18 cellular contexts compared by ENCODE assay signal in genomic region chr17:79647456-79647915, GRCh38. TPM values are rescaled to one million over a fixed set of nuclear protein-coding genes. Genes with fewer than 3 reads are reported as not detected.
DNase-seq lines count a peak whose midpoint lies in the region; TF ChIP-seq lines count a peak whose summit lies in the region.
"Had no signal": no experiment of that assay in that cellular context is flagged by ENCODE, and none has a peak within 500 bp of the region (broad histone marks: within the 10 kb centered on the region; RNA-seq: fewer than 3 reads in every experiment).

No MANE protein-coding gene starts in this region.

- H3K9ac ChIP-seq in mesenchymal stem cell (ENCODE audit: low read length) = no peak overlapping the region

- no peaks in the 10 kb centered on the region for H3K36me3 ChIP-seq in esophagus muscularis mucosa
- H3K36me3 ChIP-seq in mesenchymal stem cell (ENCODE audit: control insufficient read depth in 1 of 2, insufficient read depth in 2 of 2, low read depth in 1 of 2, low read length in 2 of 2) = no peaks in the 10 kb centered on the region
- H3K36me3 ChIP-seq: MG63 had no signal

- H3K4me2 ChIP-seq in mesenchymal stem cell (ENCODE audit: low read length, poor library complexity, severe bottlenecking) = no peak overlapping the region
- H3K4me2 ChIP-seq: PC-9 had no signal

- no peak overlapping the region for H2BK15ac ChIP-seq in mesenchymal stem cell (ENCODE audit: low read depth, poor library complexity, severe bottlenecking)

- no peak overlapping the region for H3K4ac ChIP-seq in mesenchymal stem cell (ENCODE audit: low read depth in 1 of 2, low read length in 2 of 2)

- TF ChIP-seq POLR2A in esophagus muscularis mucosa (IDR thresholded peaks at IDR 0.05; ENCODE audit: low read depth) = no peak

- no peak overlapping the region for H3K14ac ChIP-seq in mesenchymal stem cell (ENCODE audit: low read length in 2 of 2)

- no peak overlapping the region for H2BK12ac ChIP-seq in mesenchymal stem cell (ENCODE audit: low read length in 2 of 2)

- no peak overlapping the region for H2BK120ac ChIP-seq in mesenchymal stem cell (ENCODE audit: low read depth, low read length)

- H3K18ac ChIP-seq in mesenchymal stem cell (ENCODE audit: low read depth in 1 of 2, low read length in 2 of 2) = no peak overlapping the region

- peak; percentile 54 for DNase-seq in activated effector memory CD4-positive, alpha-beta T cell treated with anti-CD3 and anti-CD28 coated beads, Interleukin-2, amount 50 U/mL, for 16 hours
- DNase-seq in activated effector memory CD4-positive, alpha-beta T cell treated with Interleukin-2 at 50 U/mL for 16 hours = no peak
- DNase-seq in esophagus muscularis mucosa (ENCODE audit: extremely low spot score) (peak; percentile 74), posterior vena cava (ENCODE audit: low spot score) (peak; percentile 73), ureter (ENCODE audit: low spot score) (peak; percentile 30), mesenchymal stem cell (no peak), globus pallidus (ENCODE audit: low spot score) (no peak)
- no peak for DNase-seq in stimulated activated naive CD4-positive, alpha-beta T cell (lab: John Stamatoyannopoulos, UW)
- DNase-seq: AML-193; CD4-positive, alpha-beta T cell; DMS79 treated with DMSO at 0.1 percent for 48 hours; MG63; NCI-H1105; NCI-H187; NCI-H446 treated with DMSO at 0.1 percent for 48 hours; NCI-H774; PC-9 had no signal

- TF ChIP-seq CTCF in esophagus muscularis mucosa (IDR thresholded peaks at IDR 0.05) = no peak

- H2AK5ac ChIP-seq in mesenchymal stem cell (ENCODE audit: low read length, severe bottlenecking) = no peak overlapping the region

- H2AFZ ChIP-seq in mesenchymal stem cell (ENCODE audit: low read depth, low read length) = no peak overlapping the region
- H2AFZ ChIP-seq: PC-9 had no signal

- H3K9me3 ChIP-seq in esophagus muscularis mucosa (no peaks in the 10 kb centered on the region), mesenchymal stem cell (ENCODE audit: control insufficient read depth, low read length) (no peaks in the 10 kb centered on the region)

- intact Hi-C loops in esophagus muscularis mucosa (cut with DNase I) (no loop called here), posterior vena cava (cut with DNase I) (no loop called here)

- WGBS in esophagus muscularis mucosa = 86% methylated on average over 7 of the region's 7 CpGs
- whole genome bisulfite sequencing in mesenchymal stem cell = 83% methylated on average over 6 of the region's 7 CpGs

- H4K8ac ChIP-seq in mesenchymal stem cell (ENCODE audit: low read length) = no peak overlapping the region

- H2BK5ac ChIP-seq in mesenchymal stem cell (ENCODE audit: low read depth, low read length, poor library complexity, severe bottlenecking) = no peak overlapping the region

- H3K27me3 ChIP-seq in esophagus muscularis mucosa = peaks cover 0 to 35% (median 0%) of the 10 kb centered on the region in 4 donors
- peaks cover 9 to 19% of the 10 kb centered on the region in 2 experiments for H3K27me3 ChIP-seq in mesenchymal stem cell (ENCODE audit: control insufficient read depth in 1 of 2, insufficient read depth in 1 of 2, low read length in 2 of 2)

- H3K4me3 ChIP-seq in esophagus muscularis mucosa (no peak overlapping the region), mesenchymal stem cell (ENCODE audit: insufficient read depth in 1 of 2, low read depth in 1 of 2, low read length in 2 of 2) (no peak overlapping the region)
- H3K4me3 ChIP-seq: MG63, PC-9 had no signal

- H3K79me1 ChIP-seq in mesenchymal stem cell (replicated peaks; ENCODE audit: low read length, poor library complexity, severe bottlenecking) = no peaks in the 10 kb centered on the region

- H3K4me1 ChIP-seq in esophagus muscularis mucosa (peaks cover 0 to 16% (median 5%) of the 10 kb centered on the region in 4 donors), mesenchymal stem cell (ENCODE audit: control insufficient read depth, insufficient read depth, low read depth, low read length) (no peaks in the 10 kb centered on the region)

- no peak for TF ChIP-seq EP300 in esophagus muscularis mucosa (IDR thresholded peaks at IDR 0.05)

- H3K27ac ChIP-seq in esophagus muscularis mucosa (replicated peaks in 1 of 4) = no peak overlapping the region
- H3K27ac ChIP-seq in mesenchymal stem cell (ENCODE audit: low read length, poor library complexity, severe bottlenecking) = no peak overlapping the region
- H3K27ac ChIP-seq: PC-9 had no signal

- no peak overlapping the region for H4K91ac ChIP-seq in mesenchymal stem cell (ENCODE audit: low read length)

- no peak overlapping the region for H3K23ac ChIP-seq in mesenchymal stem cell (ENCODE audit: low read length in 2 of 2)

RNA-seq across cellular contexts. Expression of gene RBFOX3, which starts 36.6 kb away (rescaled TPM):
- 10 to 100 TPM in 3 of 4 donors, 1 to 10 TPM in 1; 3.4 to 43.8 (median 17.2) TPM for total RNA-seq in esophagus muscularis mucosa
- total RNA-seq in posterior vena cava = 10 to 100 TPM in 1 of 2 donors, 1 to 10 TPM in 1; 7.1 to 21.6 TPM
- 2.4 TPM for total RNA-seq in ureter
- not detected for polyA plus RNA-seq in mesenchymal stem cell (2013, experiment 1 of 2)
- polyA plus RNA-seq in mesenchymal stem cell (2013, experiment 2 of 2) = not detected
- total RNA-seq: A673; CD4-positive, alpha-beta T cell; PC-9 had no signal

Comparison
In these comparisons a context has a peak if more than half of its experiments do, and no peak if none do; other contexts are left out.
1. DNase-seq: peak in activated effector memory CD4-positive, alpha-beta T cell treated with anti-CD3 and anti-CD28 coated beads, Interleukin-2, amount 50 U/mL, for 16 hours (single experiment), esophagus muscularis mucosa (single experiment), posterior vena cava (single experiment) and ureter (single experiment); none in activated effector memory CD4-positive, alpha-beta T cell treated with Interleukin-2 at 50 U/mL for 16 hours (single experiment), mesenchymal stem cell (single experiment), globus pallidus (single experiment) and stimulated activated naive CD4-positive, alpha-beta T cell (0 of 6).